In the genomic region with DNA sequence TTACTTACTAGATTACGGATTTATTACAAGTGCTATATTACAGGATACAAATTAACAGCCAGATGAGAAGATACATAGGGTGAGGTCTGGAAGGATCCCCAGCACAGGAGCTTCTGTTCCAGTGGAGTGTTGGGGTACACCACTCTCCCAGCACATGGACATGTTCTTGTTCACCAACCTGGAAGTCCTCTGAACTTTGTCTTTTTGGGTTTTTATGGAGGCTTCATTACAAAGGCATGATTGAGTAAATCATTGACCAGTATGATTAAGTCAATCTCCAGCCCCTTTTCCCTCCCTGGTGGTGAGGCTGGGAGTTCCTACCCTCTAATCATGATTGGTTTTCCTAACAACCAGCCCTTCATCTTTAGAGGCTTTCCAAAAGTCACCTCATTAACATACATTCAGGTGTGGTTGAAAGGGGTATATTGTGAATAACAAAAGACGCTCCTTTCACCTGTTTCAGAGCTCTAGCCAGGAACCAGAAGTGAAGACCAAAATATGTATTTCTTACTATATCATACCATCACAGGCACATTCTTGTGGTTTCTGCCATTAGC, we compare ENCODE assay signal across 22 cellular contexts.
"Had no signal": no experiment of that assay in that cellular context is flagged by ENCODE, and none has a peak within 500 bp of the region (broad histone marks: within the 10 kb centered on the region; RNA-seq: fewer than 3 reads in every experiment).

No MANE protein-coding gene starts in this region.

- H3K9ac ChIP-seq: parathyroid adenoma had no signal

- H3K79me2 ChIP-seq: parathyroid adenoma had no signal

- H3K36me3 ChIP-seq: breast epithelium had no signal

- H3K9me3 Mint-ChIP-seq: dendritic cell treated with granulocyte-macrophage colony-stimulating factor and Interleukin-4, amounts not matched to agents 40 ng/mL and 50 ng/mL, for 4 days; natural killer cell treated with Interleukin-12 subunit alpha and Interleukin-12 subunit beta and Interleukin-15 and Interleukin-18, amount 100 ng/mL, for 72 hours had no signal

- H3K27ac Mint-ChIP-seq: activated T-helper 1 cell treated with anti-CD3 and anti-CD28 coated beads, Interleukin-12 subunit alpha, Interleukin-12 subunit beta, Interleukin-2, Interleukin-4 antibody, amounts not matched to agents 30 ng/mL and 10 ng/mL and 1 ng/mL, durations not matched to agents 14 hours and 24 hours and 36 hours; dendritic cell treated with granulocyte-macrophage colony-stimulating factor and Interleukin-4, amounts not matched to agents 40 ng/mL and 50 ng/mL, for 4 days; memory B cell; natural killer cell treated with Interleukin-12 subunit alpha and Interleukin-12 subunit beta and Interleukin-15 and Interleukin-18, amount 100 ng/mL, for 72 hours had no signal

- FAIRE-seq: urothelium cell line had no signal

- DNase-seq: activated CD4-positive, alpha-beta T cell treated with anti-CD3 and anti-CD28 coated beads for 1 hour; foreskin fibroblast; glutamatergic neuron; hippocampal formation; islet precursor cell; left ventricle myocardium superior; retina; SIG-M5; stimulated activated CD4-positive, alpha-beta T cell treated with anti-CD3 and anti-CD28 coated beads, Interleukin-2, amount 100 ng/mL, for 24 hours; stimulated activated naive CD4-positive, alpha-beta T cell treated with Interleukin-2 at 50 U/mL for 16 hours; tibial artery had no signal

- ATAC-seq: left ventricle myocardium superior; natural killer cell treated with Interleukin-12 subunit alpha and Interleukin-12 subunit beta and Interleukin-15 and Interleukin-18, amount 100 ng/mL, for 72 hours; SK-N-SH treated with all-trans-retinoic acid at 6 μM for 48 hours had no signal

- H3K9me3 ChIP-seq: ascending aorta, breast epithelium, tibial artery had no signal

- H3K4me1 Mint-ChIP-seq: memory B cell had no signal

- H3K4me3 Mint-ChIP-seq: activated T-helper 1 cell treated with anti-CD3 and anti-CD28 coated beads, Interleukin-12 subunit alpha, Interleukin-12 subunit beta, Interleukin-2, Interleukin-4 antibody, amounts not matched to agents 30 ng/mL and 10 ng/mL and 1 ng/mL, durations not matched to agents 14 hours and 24 hours and 36 hours; dendritic cell treated with granulocyte-macrophage colony-stimulating factor and Interleukin-4, amounts not matched to agents 40 ng/mL and 50 ng/mL, for 4 days; memory B cell; natural killer cell treated with Interleukin-12 subunit alpha and Interleukin-12 subunit beta and Interleukin-15 and Interleukin-18, amount 100 ng/mL, for 72 hours had no signal

- H3K4me1 ChIP-seq: ascending aorta, breast epithelium, parathyroid adenoma, tibial artery had no signal

- H2AFZ ChIP-seq: parathyroid adenoma had no signal

- H3K27ac ChIP-seq: ascending aorta, breast epithelium, epithelial cell of prostate, parathyroid adenoma, tibial artery, VCaP had no signal

- H3K27me3 ChIP-seq: ascending aorta, breast epithelium, tibial artery had no signal

- H3K27me3 Mint-ChIP-seq: dendritic cell treated with granulocyte-macrophage colony-stimulating factor and Interleukin-4, amounts not matched to agents 40 ng/mL and 50 ng/mL, for 4 days; memory B cell; natural killer cell treated with Interleukin-12 subunit alpha and Interleukin-12 subunit beta and Interleukin-15 and Interleukin-18, amount 100 ng/mL, for 72 hours had no signal

- H3K4me3 ChIP-seq: ascending aorta, breast epithelium, tibial artery had no signal
